In genomic region chr7:16980539-16980938, GRCh38 we compare ENCODE assay signal across 8 cellular contexts.
"Had no signal": no experiment of that assay in that cellular context is flagged by ENCODE, and none has a peak within 500 bp of the region (broad histone marks: within the 10 kb centered on the region; RNA-seq: fewer than 3 reads in every experiment).

No MANE protein-coding gene starts in this region.

- H3K4me2 ChIP-seq: GM23338 had no signal

- H3K27ac ChIP-seq: HL-60 had no signal

- H3K4me3 Mint-ChIP-seq: GM23338, H9, IgD-negative memory B cell had no signal

- H3K4me3 ChIP-seq: GM23338 had no signal

- H3K36me3 Mint-ChIP-seq: IgD-negative memory B cell had no signal

- FAIRE-seq: H1, H54 had no signal

- DNase-seq: H9, HCEC 1CT, KBM-7 had no signal

- H3K9me3 Mint-ChIP-seq: GM23338, H9, IgD-negative memory B cell had no signal

- ATAC-seq: GM23338 had no signal

- H3K27ac Mint-ChIP-seq: GM23338, H9, IgD-negative memory B cell had no signal
